10 cellular contexts compared by ENCODE assay signal in genomic region chr2:126664639-126665038, GRCh38. TPM values are rescaled to one million over a fixed set of nuclear protein-coding genes. Genes with fewer than 3 reads are reported as not detected.
DNase-seq lines count a peak whose midpoint lies in the region; ATAC-seq and TF ChIP-seq lines count a peak whose summit lies in the region.
"Had no signal": no experiment of that assay in that cellular context is flagged by ENCODE, and none has a peak within 500 bp of the region (broad histone marks: within the 10 kb centered on the region; RNA-seq: fewer than 3 reads in every experiment).

No MANE protein-coding gene starts in this region.

- H3K4me3 ChIP-seq in gastroesophageal sphincter = no peak overlapping the region
- H3K4me3 ChIP-seq: colonic mucosa had no signal

- no peak for TF ChIP-seq CTCF in gastroesophageal sphincter (IDR thresholded peaks at IDR 0.05)

- TF ChIP-seq EP300 in gastroesophageal sphincter (IDR thresholded peaks at IDR 0.05) = no peak

- no peak for TF ChIP-seq POLR2A in gastroesophageal sphincter (IDR thresholded peaks at IDR 0.05)

- DNase-seq in NAMALWA (ENCODE audit: low spot score) (no peak), NCI-H748 treated with DMSO at 0.1 percent for 48 hours (lab: John Stamatoyannopoulos, UW) (no peak), NCI-H2196 treated with DMSO at 0.1 percent for 48 hours (lab: John Stamatoyannopoulos, UW; ENCODE audit: unreplicated experiment) (no peak), 8988T (no peak)
- DNase-seq: colonic mucosa, NCI-H1417 treated with DMSO at 0.1 percent for 48 hours had no signal

- peaks cover 0 to 99% (median 59%) of the 10 kb centered on the region in 3 donors for H3K4me1 ChIP-seq in gastroesophageal sphincter
- H3K4me1 ChIP-seq: colonic mucosa had no signal

- no CpG with 5 or more reads among the region's 2 CpGs for WGBS in gastroesophageal sphincter (ENCODE audit: low coverage in 1 of 2), 2 donors

- no peaks in the 10 kb centered on the region for H3K36me3 ChIP-seq in gastroesophageal sphincter
- H3K36me3 ChIP-seq: colonic mucosa had no signal

- peak overlapping the region; percentile 6 to 99 (median 87) for H3K27ac ChIP-seq in gastroesophageal sphincter
- H3K27ac ChIP-seq: colonic mucosa had no signal

- ATAC-seq in GM18499 (IDR thresholded peaks at IDR 0.05; ENCODE audit: insufficient read depth, unreplicated experiment) (peak; percentile 2), GM21390 (IDR thresholded peaks at IDR 0.05; ENCODE audit: unreplicated experiment) (peak; percentile 36), HG03342 (IDR thresholded peaks at IDR 0.05; ENCODE audit: unreplicated experiment) (peak; percentile 26), gastroesophageal sphincter (no peak)

- no peaks in the 10 kb centered on the region for H3K27me3 ChIP-seq in gastroesophageal sphincter
- H3K27me3 ChIP-seq: colonic mucosa had no signal

- no peaks in the 10 kb centered on the region for H3K9me3 ChIP-seq in gastroesophageal sphincter
- H3K9me3 ChIP-seq: colonic mucosa had no signal

RNA-seq across cellular contexts. Expression of gene GYPC, which starts 8.7 kb away (rescaled TPM):
- total RNA-seq in gastroesophageal sphincter = 100 to 1,000 TPM in 2 of 4 donors, 10 to 100 TPM in 2; 93.4 to 151 (median 108) TPM
